Comparison of ENCODE assay signal across 15 cellular contexts in genomic region chr7:118053353-118053752, GRCh38.
"Had no signal": no experiment of that assay in that cellular context is flagged by ENCODE, and none has a peak within 500 bp of the region (broad histone marks: within the 10 kb centered on the region; RNA-seq: fewer than 3 reads in every experiment).

No MANE protein-coding gene starts in this region.

- H3K36me3 ChIP-seq: esophagus muscularis mucosa, neutrophil, right atrium auricular region, transverse colon had no signal

- ATAC-seq: activated T-cell treated with anti-CD3 and anti-CD28 coated beads, Interleukin-2, amount 50 U/mL, for 4 hours; left cardiac atrium; naive thymus-derived CD8-positive, alpha-beta T cell; stimulated activated effector memory CD8-positive, alpha-beta T cell treated with anti-CD3 and anti-CD28 coated beads, Interleukin-12 subunit alpha, Interleukin-12 subunit beta, amount 100 ng/mL, for 72 hours had no signal

- H3K4me1 ChIP-seq: esophagus muscularis mucosa, right atrium auricular region, transverse colon had no signal

- H3K27ac ChIP-seq: dorsolateral prefrontal cortex, esophagus muscularis mucosa, neutrophil, right atrium auricular region, skin epidermis, transverse colon had no signal

- H3K9me3 ChIP-seq: esophagus muscularis mucosa, neutrophil, right atrium auricular region, transverse colon had no signal

- FAIRE-seq: endometrium had no signal

- H3K4me3 ChIP-seq: dorsolateral prefrontal cortex, esophagus muscularis mucosa, lung, right atrium auricular region, skin epidermis, transverse colon had no signal

- DNase-seq: activated gamma-delta T cell treated with Interleukin-2 at 50 U/mL for 16 hours; activated naive CD8-positive, alpha-beta T cell treated with anti-CD3 and anti-CD28 coated beads, Interleukin-2, amount 10 ng/mL, durations not matched to agents 7 days and 5 days; activated T-cell treated with anti-CD3 and anti-CD28 coated beads, Interleukin-2, amount 50 U/mL, for 4 hours; dorsolateral prefrontal cortex; glutamatergic neuron; left cardiac atrium; naive thymus-derived CD8-positive, alpha-beta T cell; transverse colon had no signal
